Comparison of ENCODE assay signal across 20 cellular contexts in genomic region chr5:135315394-135315793, GRCh38.
A peak's percentile ranks its signal among the peaks of the same experiment; 100 is the strongest.
DNase-seq lines count a peak whose midpoint lies in the region; ATAC-seq and TF ChIP-seq lines count a peak whose summit lies in the region.
"Had no signal": no experiment of that assay in that cellular context is flagged by ENCODE, and none has a peak within 500 bp of the region (broad histone marks: within the 10 kb centered on the region; RNA-seq: fewer than 3 reads in every experiment).

No MANE protein-coding gene starts in this region.

- no peak overlapping the region for H3K4me3 Mint-ChIP-seq in T-helper 17 cell
- H3K4me3 Mint-ChIP-seq in natural killer cell, result no peak overlapping the region
- H3K4me3 Mint-ChIP-seq: CD4-positive, alpha-beta T cell; H9; HFFc6 had no signal

- no peak for ATAC-seq in T-helper 17 cell
- no peak for ATAC-seq in natural killer cell
- ATAC-seq: SK-N-SH treated with all-trans-retinoic acid at 6 μM for 48 hours had no signal

- H3K27ac Mint-ChIP-seq in T-helper 17 cell, result peak overlapping the region; percentile 53
- H3K27ac Mint-ChIP-seq in natural killer cell, result no peak overlapping the region
- H3K27ac Mint-ChIP-seq: CD4-positive, alpha-beta T cell; H9; HFFc6 had no signal

- H3K27me3 Mint-ChIP-seq in T-helper 17 cell (peaks cover 4% of the 10 kb centered on the region), natural killer cell (ENCODE audit: low read depth in 2 of 2) (no peaks in the 10 kb centered on the region)
- H3K27me3 Mint-ChIP-seq: CD4-positive, alpha-beta T cell had no signal

- intact Hi-C loops in natural killer cell (cut with micrococcal nuclease), result no loop called here

- in situ Hi-C loops in GM13976 (cut with MboI; ENCODE audit: low sequenced_read_pairs, unreplicated experiment), result no loop called here

- H3K4me1 Mint-ChIP-seq in T-helper 17 cell (peaks cover 2% of the 10 kb centered on the region), natural killer cell (peaks cover 0 to 6% of the 10 kb centered on the region in 2 donors)

- TF ChIP-seq CTCF in GM13976 (IDR thresholded peaks at IDR 0.05; ENCODE audit: borderline replicate concordance, control extremely low read depth, extremely low read depth, insufficient read depth, missing control alignments) (no peak), fibroblast of the aortic adventitia (IDR thresholded peaks at IDR 0.05; ENCODE audit: insufficient read depth, low read length) (no peak), natural killer cell (IDR thresholded peaks at IDR 0.05) (no peak)

- no peaks in the 10 kb centered on the region for H3K9me3 Mint-ChIP-seq in natural killer cell
- H3K9me3 Mint-ChIP-seq: CD4-positive, alpha-beta T cell; H9; HFFc6 had no signal

- H3K4me3 ChIP-seq in fibroblast of the aortic adventitia (ENCODE audit: low read depth, low read length), result no peak overlapping the region
- H3K4me3 ChIP-seq: BLaER1, GM23248, PC-9 had no signal

- H3K36me3 Mint-ChIP-seq in T-helper 17 cell (ENCODE audit: low read depth) (no peaks in the 10 kb centered on the region), natural killer cell (no peaks in the 10 kb centered on the region)

- peak; percentile 2 for DNase-seq in AG20443 (ENCODE audit: low spot score)
- DNase-seq in GM13976 (ENCODE audit: low spot score), result peak; percentile 3
- no peak for DNase-seq in T-helper 17 cell
- DNase-seq in fibroblast of the aortic adventitia (ENCODE audit: low read depth), result peak; percentile 22
- DNase-seq in NCI-H1930 (lab: John Stamatoyannopoulos, UW), result no peak
- DNase-seq in natural killer cell, result no peak
- no peak for DNase-seq in NK-92 treated with Interleukin-12 subunit alpha and Interleukin-12 subunit beta, amount 100 ng/mL, for 24 hours (lab: John Stamatoyannopoulos, UW)
- DNase-seq: CD4-positive, alpha-beta T cell; COR-L47; DMS79; GM23248; HFFc6; NCI-H1105 treated with DMSO at 0.1 percent for 48 hours; NCI-H2081; NCI-H2171; NCI-H526; PC-9 had no signal

- no peaks in the 10 kb centered on the region for H3K9me3 ChIP-seq in T-helper 17 cell (ENCODE audit: control insufficient read depth, low read length, poor library complexity, severe bottlenecking)
- H3K9me3 ChIP-seq: BLaER1 had no signal

Comparison
In these comparisons a context has a peak if more than half of its experiments do, and no peak if none do; other contexts are left out.
1. DNase-seq: peak in AG20443 (single experiment), GM13976 (single experiment) and fibroblast of the aortic adventitia (single experiment); none in T-helper 17 cell (0 of 3), NCI-H1930 (0 of 2), natural killer cell (single experiment) and NK-92 treated with Interleukin-12 subunit alpha and Interleukin-12 subunit beta, amount 100 ng/mL, for 24 hours (single experiment).